In the genomic region with DNA sequence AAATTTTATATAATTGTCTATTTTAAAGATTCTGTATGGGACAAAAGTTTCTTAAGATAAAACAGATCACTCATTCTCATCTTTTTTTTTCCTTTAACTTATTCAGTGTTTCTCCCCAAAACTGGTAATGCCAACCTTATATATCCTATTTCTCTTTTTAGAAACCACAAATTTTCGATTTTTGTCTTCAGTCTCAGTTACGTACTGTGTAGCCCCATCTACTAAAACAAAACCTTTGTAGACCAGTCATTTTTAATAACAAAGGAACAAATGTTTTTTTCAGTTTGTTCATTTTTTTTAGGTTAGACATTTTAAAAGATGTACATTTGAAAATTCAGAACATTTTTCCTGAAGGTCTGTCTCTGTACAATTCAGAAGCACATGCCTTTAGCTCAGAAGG, we compare ENCODE assay signal across 1 cellular context.
TF ChIP-seq lines count a peak whose summit lies in the region.

No MANE protein-coding gene starts in this region.

TF ChIP-seq in GM12878, 131 proteins besides CTCF, POLR2A, EP300 and RAD21 (continued from another document):
- TF ChIP-seq, protein P1, sequence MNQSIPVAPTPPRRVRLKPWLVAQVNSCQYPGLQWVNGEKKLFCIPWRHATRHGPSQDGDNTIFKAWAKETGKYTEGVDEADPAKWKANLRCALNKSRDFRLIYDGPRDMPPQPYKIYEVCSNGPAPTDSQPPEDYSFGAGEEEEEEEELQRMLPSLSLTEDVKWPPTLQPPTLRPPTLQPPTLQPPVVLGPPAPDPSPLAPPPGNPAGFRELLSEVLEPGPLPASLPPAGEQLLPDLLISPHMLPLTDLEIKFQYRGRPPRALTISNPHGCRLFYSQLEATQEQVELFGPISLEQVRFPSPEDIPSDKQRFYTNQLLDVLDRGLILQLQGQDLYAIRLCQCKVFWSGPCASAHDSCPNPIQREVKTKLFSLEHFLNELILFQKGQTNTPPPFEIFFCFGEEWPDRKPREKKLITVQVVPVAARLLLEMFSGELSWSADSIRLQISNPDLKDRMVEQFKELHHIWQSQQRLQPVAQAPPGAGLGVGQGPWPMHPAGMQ (IDR thresholded peaks at IDR 0.05; ENCODE audit: borderline replicate concordance) = no peak
- TF ChIP-seq ZNF622 (IDR thresholded peaks at IDR 0.05) (no peak), FOS (IDR thresholded peaks at IDR 0.05; ENCODE audit: borderline replicate concordance, extremely low read depth, insufficient read length) (no peak), PKNOX1 (IDR thresholded peaks at IDR 0.05) (no peak), POLR2AphosphoS2 (IDR thresholded peaks at IDR 0.05; ENCODE audit: low read depth, low read length) (no peak), ZNF24 (IDR thresholded peaks at IDR 0.05) (no peak), NR2C1 (IDR thresholded peaks at IDR 0.05) (no peak), MXI1 (IDR thresholded peaks at IDR 0.05; ENCODE audit: low read depth, low read length) (0 out of 2 replicates have a peak, but pooled peaks have one; percentile 49)
- TF ChIP-seq, protein P2, sequence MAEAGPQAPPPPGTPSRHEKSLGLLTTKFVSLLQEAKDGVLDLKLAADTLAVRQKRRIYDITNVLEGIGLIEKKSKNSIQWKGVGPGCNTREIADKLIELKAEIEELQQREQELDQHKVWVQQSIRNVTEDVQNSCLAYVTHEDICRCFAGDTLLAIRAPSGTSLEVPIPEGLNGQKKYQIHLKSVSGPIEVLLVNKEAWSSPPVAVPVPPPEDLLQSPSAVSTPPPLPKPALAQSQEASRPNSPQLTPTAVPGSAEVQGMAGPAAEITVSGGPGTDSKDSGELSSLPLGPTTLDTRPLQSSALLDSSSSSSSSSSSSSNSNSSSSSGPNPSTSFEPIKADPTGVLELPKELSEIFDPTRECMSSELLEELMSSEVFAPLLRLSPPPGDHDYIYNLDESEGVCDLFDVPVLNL (IDR thresholded peaks at IDR 0.05; ENCODE audit: low read depth, low read length) = no peak
